Comparison of ENCODE assay signal across 14 cellular contexts in genomic region chr11:117423046-117423575, GRCh38.
A peak's percentile ranks its signal among the peaks of the same experiment; 100 is the strongest.
DNase-seq lines count a peak whose midpoint lies in the region; ATAC-seq and TF ChIP-seq lines count a peak whose summit lies in the region.
"Had no signal": no experiment of that assay in that cellular context is flagged by ENCODE, and none has a peak within 500 bp of the region (broad histone marks: within the 10 kb centered on the region; RNA-seq: fewer than 3 reads in every experiment).

No MANE protein-coding gene starts in this region.

- peak; percentile 51 for DNase-seq in cardiac septum (ENCODE audit: low spot score)
- no peak for DNase-seq in left cardiac atrium
- DNase-seq in mesenteric fat pad (ENCODE audit: low spot score) = peak; percentile 43
- DNase-seq in sigmoid colon = peak; percentile 25
- DNase-seq in ovary = no peak
- DNase-seq: CD8-positive, alpha-beta T cell; COR-L47; DMS 273 treated with DMSO at 0.1 percent for 48 hours; HCEC 1CT had no signal

- H3K27ac ChIP-seq in sigmoid colon (no peak overlapping the region), ovary (no peak overlapping the region)
- H3K27ac ChIP-seq: BLaER1 treated with 17β-estradiol and CSF1 and Interleukin-3, amounts not matched to agents 10 nM and 100 nM; HL-60 had no signal

- 87 to 91% methylated on average over 14 of the region's 14 CpGs for WGBS in sigmoid colon, 2 donors
- WGBS in ovary, 3 donors = 84 to 87% (median 85%) methylated on average over 14 of the region's 14 CpGs

- intact Hi-C loops in cardiac septum (cut with DNase I) (loop anchor here (10.0 kb wide), 1 partner anchor 522 kb away; no protein-coding TSS in a partner anchor), left cardiac atrium (cut with DNase I) (no loop called here), sigmoid colon (cut with DNase I) (no loop called here), ovary (cut with DNase I) (loop anchor here in 2 of 4 donors (10.0 kb wide), 2 partner anchors 382 to 522 kb away; no protein-coding TSS in a partner anchor)

- TF ChIP-seq CTCF in sigmoid colon (IDR thresholded peaks at IDR 0.05) (no peak), ovary (IDR thresholded peaks at IDR 0.05) (no peak)

- H3K9me3 ChIP-seq in sigmoid colon = no peaks in the 10 kb centered on the region
- H3K9me3 ChIP-seq in ovary = no peaks in the 10 kb centered on the region
- H3K9me3 ChIP-seq: BLaER1 treated with 17β-estradiol and CSF1 and Interleukin-3, amounts not matched to agents 10 nM and 100 nM had no signal

- TF ChIP-seq POLR2A in sigmoid colon (IDR thresholded peaks at IDR 0.05) (no peak), ovary (IDR thresholded peaks at IDR 0.05) (no peak)

- no peak for ATAC-seq in left cardiac atrium
- no peak for ATAC-seq in GM18861 (IDR thresholded peaks at IDR 0.05; ENCODE audit: unreplicated experiment)
- ATAC-seq in HG03108 (IDR thresholded peaks at IDR 0.05; ENCODE audit: unreplicated experiment) = no peak
- ATAC-seq: CD8-positive, alpha-beta T cell; GM23338 had no signal

- no peak overlapping the region for H3K4me3 ChIP-seq in sigmoid colon
- H3K4me3 ChIP-seq in ovary = no peak overlapping the region
- H3K4me3 ChIP-seq: BLaER1 treated with 17β-estradiol and CSF1 and Interleukin-3, amounts not matched to agents 10 nM and 100 nM; GM23338 had no signal

- peaks cover 0 to 7% (median 5%) of the 10 kb centered on the region in 4 donors for H3K4me1 ChIP-seq in sigmoid colon
- peaks cover 6% of the 10 kb centered on the region for H3K4me1 ChIP-seq in ovary (ENCODE audit: insufficient read depth)

- H3K36me3 ChIP-seq in sigmoid colon = no peaks in the 10 kb centered on the region
- H3K36me3 ChIP-seq in ovary = no peaks in the 10 kb centered on the region
- H3K36me3 ChIP-seq: BLaER1 treated with 17β-estradiol and CSF1 and Interleukin-3, amounts not matched to agents 10 nM and 100 nM had no signal

- no peak for TF ChIP-seq EP300 in sigmoid colon (IDR thresholded peaks at IDR 0.05)
- TF ChIP-seq EP300 in ovary (IDR thresholded peaks at IDR 0.05) = no peak

- no peaks in the 10 kb centered on the region for H3K27me3 ChIP-seq in sigmoid colon
- no peaks in the 10 kb centered on the region for H3K27me3 ChIP-seq in ovary
- H3K27me3 ChIP-seq: BLaER1 treated with 17β-estradiol and CSF1 and Interleukin-3, amounts not matched to agents 10 nM and 100 nM had no signal

Comparison
In these comparisons a context has a peak if more than half of its experiments do, and no peak if none do; other contexts are left out.
1. DNase-seq: peak in cardiac septum (single experiment), mesenteric fat pad (single experiment) and sigmoid colon (single experiment); none in left cardiac atrium (single experiment) and ovary (0 of 5).